8 cellular contexts compared by ENCODE assay signal in genomic region chr16:58487566-58488351, GRCh38. TPM values are rescaled to one million over a fixed set of nuclear protein-coding genes. Genes with fewer than 3 reads are reported as not detected.
DNase-seq lines count a peak whose midpoint lies in the region; ATAC-seq and TF ChIP-seq lines count a peak whose summit lies in the region.

No MANE protein-coding gene starts in this region.

- in situ Hi-C loops in Panc1 (cut with HindIII; ENCODE audit: low pct_unique_long_range_greater_than_20kb, low sequenced_read_pairs), result no loop called here

- BruUV-seq in Panc1 (replicated peaks; lab: Mats Ljungman, UMichigan), result no TSS peak

- H3K9ac ChIP-seq in HUES6 (ENCODE audit: low read length) (no peak overlapping the region), subcutaneous abdominal adipose tissue (ENCODE audit: low read length in 5 of 5) (no peak overlapping the region)

- intact Hi-C loops in Panc1 (cut with micrococcal nuclease; ENCODE audit: unreplicated experiment), result loop anchor here (1.0 kb wide), 1 partner anchor 151 kb away; no protein-coding TSS in a partner anchor

- H3K36me3 ChIP-seq in HUES6 (ENCODE audit: control insufficient read depth, insufficient read depth, low read length), result no peaks in the 10 kb centered on the region
- no peaks in the 10 kb centered on the region for H3K36me3 ChIP-seq in Panc1 (ENCODE audit: control insufficient read depth, insufficient read depth, low read length)
- H3K36me3 ChIP-seq in subcutaneous abdominal adipose tissue (ENCODE audit: control insufficient read depth in 5 of 5, insufficient read depth in 5 of 5, low read length in 5 of 5), result no peaks in the 10 kb centered on the region

- no peaks in the 10 kb centered on the region for H3K9me3 ChIP-seq in HUES6 (ENCODE audit: control insufficient read depth, insufficient read depth, low read depth, low read length)
- no peaks in the 10 kb centered on the region for H3K9me3 ChIP-seq in Panc1 (ENCODE audit: control insufficient read depth, insufficient read depth, low read depth, low read length)
- no peaks in the 10 kb centered on the region for H3K9me3 ChIP-seq in subcutaneous abdominal adipose tissue (ENCODE audit: control insufficient read depth in 5 of 5, low read length in 5 of 5)

- POLR2A ChIA-PET in Panc1 (lab: Charles Lee), result interaction anchor here (0.5 kb wide), 1 partner anchor 151 kb away, joined by 15 read pairs; no protein-coding TSS in a partner anchor

- peaks cover 9% of the 10 kb centered on the region for H3K4me1 ChIP-seq in HUES6 (ENCODE audit: control insufficient read depth, insufficient read depth, low read length)
- H3K4me1 ChIP-seq in Panc1 (ENCODE audit: control insufficient read depth, insufficient read depth, low read length), result no peaks in the 10 kb centered on the region
- H3K4me1 ChIP-seq in subcutaneous abdominal adipose tissue (ENCODE audit: control insufficient read depth in 5 of 5, insufficient read depth in 5 of 5, low read length in 5 of 5), result peaks cover 0 to 9% (median 7%) of the 10 kb centered on the region in 5 donors

- TF ChIP-seq CTCF in AG09319 (IDR thresholded peaks at IDR 0.05; ENCODE audit: low read depth, low read length), result peak; percentile 89
- peak; percentile 87 for TF ChIP-seq CTCF in Panc1 (IDR thresholded peaks at IDR 0.05)
- TF ChIP-seq CTCF in fibroblast of the aortic adventitia (IDR thresholded peaks at IDR 0.05; ENCODE audit: insufficient read depth, low read length), result peak; percentile 86

- peak overlapping the region; percentile 19; the same call in 1 of the 2 replicates for H3K4me3 ChIP-seq in HUES6 (ENCODE audit: low read depth, low read length)
- H3K4me3 ChIP-seq in Panc1 (ENCODE audit: low read depth in 2 of 2, low read length in 2 of 2), result no peak overlapping the region
- peak overlapping the region; percentile 39 for H3K4me3 ChIP-seq in fibroblast of the aortic adventitia (ENCODE audit: low read depth, low read length)
- H3K4me3 ChIP-seq in subcutaneous abdominal adipose tissue (ENCODE audit: low read depth in 1 of 5, low read length in 5 of 5), result peak overlapping the region in 4 of 5 donors; percentile 27 to 67 (median 52)

- CTCF ChIA-PET in Panc1 (lab: Charles Lee), result interaction anchor here (0.5 to 3.4 kb wide), 4 partner anchors 12 to 151 kb away, joined by 4 to 19 read pairs (median 6); partner anchors contain the start of gene NDRG4

- H3K27me3 ChIP-seq in HUES6 (ENCODE audit: control insufficient read depth, insufficient read depth, low read length) (no peaks in the 10 kb centered on the region), Panc1 (ENCODE audit: control insufficient read depth, insufficient read depth, low read length) (no peaks in the 10 kb centered on the region), subcutaneous abdominal adipose tissue (ENCODE audit: control insufficient read depth in 5 of 5, insufficient read depth in 4 of 5, low read length in 5 of 5) (peaks cover 0 to 2% (median 0%) of the 10 kb centered on the region in 5 donors)

- H3K27ac ChIP-seq in HUES6 (ENCODE audit: low read depth, low read length), result no peak overlapping the region
- H3K27ac ChIP-seq in Panc1 (ENCODE audit: low read length), result no peak overlapping the region
- no peak overlapping the region for H3K27ac ChIP-seq in subcutaneous abdominal adipose tissue (ENCODE audit: low read depth, low read length)

- DNase-seq in AG09319 (ENCODE audit: extremely low read depth, low read depth), result peak; percentile 29
- no peak for DNase-seq in Panc1 (ENCODE audit: low read depth, low spot score)
- DNase-seq in activated T-helper 1 cell treated with anti-CD3 and anti-CD28 coated beads, Interleukin-2, amount 50 U/mL, for 16 hours (ENCODE audit: low read depth in 1 of 2, low spot score in 1 of 2), result peak; percentile 26 to 59
- peak; percentile 68 for DNase-seq in fibroblast of the aortic adventitia (ENCODE audit: low read depth)
- peak in 51 of 56 donors; percentile 25 to 89 (median 58) for DNase-seq in nucleus accumbens (lab: John Stamatoyannopoulos, UW)

- ATAC-seq in GM18868 (IDR thresholded peaks at IDR 0.05; ENCODE audit: unreplicated experiment), result peak; percentile 90
- peak; percentile 89 for ATAC-seq in Panc1

RNA-seq across cellular contexts. Expression of gene NDRG4, which starts 12.2 kb away (rescaled TPM):
- 5.1 TPM for total RNA-seq in Panc1 (2021; ENCODE audit: unreplicated experiment)
- 5.2 TPM for polyA plus RNA-seq in Panc1 (2012; ENCODE audit: insufficient read length)
- total RNA-seq in fibroblast of the aortic adventitia (ENCODE audit: low replicate concordance), result 5.0 and 5.2 TPM in 2 replicates

RNA-seq across cellular contexts. Expression of gene SETD6, which starts 27.6 kb away (rescaled TPM):
- total RNA-seq in Panc1 (2021; ENCODE audit: unreplicated experiment) (28.3 TPM), fibroblast of the aortic adventitia (ENCODE audit: low replicate concordance) (11.7 and 19.9 TPM in 2 replicates)
- polyA plus RNA-seq in Panc1 (2012; ENCODE audit: insufficient read length), result 21.2 TPM

Comparison
In these comparisons a context has a peak if more than half of its experiments do, and no peak if none do; other contexts are left out.
1. H3K4me3 ChIP-seq: peak in HUES6 (single experiment), fibroblast of the aortic adventitia (single experiment) and subcutaneous abdominal adipose tissue (4 of 5); none in Panc1 (0 of 2).
2. Peak in every context shown above with its lines, with median percentiles within 50 percentile points of each other: CTCF ChIP-seq.